ENCODE assay signal across 13 cellular contexts in genomic region chr21:45137612-45137937, GRCh38.
A peak's percentile ranks its signal among the peaks of the same experiment; 100 is the strongest.
DNase-seq lines count a peak whose midpoint lies in the region; ATAC-seq and TF ChIP-seq lines count a peak whose summit lies in the region.
"Had no signal": no experiment of that assay in that cellular context is flagged by ENCODE, and none has a peak within 500 bp of the region (broad histone marks: within the 10 kb centered on the region; RNA-seq: fewer than 3 reads in every experiment).

No MANE protein-coding gene starts in this region.

- H3K4me3 ChIP-seq in GM23248: no peak overlapping the region
- H3K4me3 ChIP-seq: PC-9 had no signal

- ATAC-seq in WTC11: no peak
- ATAC-seq in effector memory CD8-positive, alpha-beta T cell (replicated peaks): no peak

- TF ChIP-seq CTCF in WTC11 (IDR thresholded peaks at IDR 0.05): no peak

- H3K36me3 Mint-ChIP-seq in WTC11: no peaks in the 10 kb centered on the region
- peaks cover 15% of the 10 kb centered on the region for H3K36me3 Mint-ChIP-seq in effector memory CD8-positive, alpha-beta T cell (ENCODE audit: insufficient read depth)

- 0 out of 2 replicates have a peak overlapping the region, but pooled peaks have one; percentile 22 for H3K27ac Mint-ChIP-seq in WTC11
- peak overlapping the region; percentile 22 to 52 for H3K27ac Mint-ChIP-seq in effector memory CD8-positive, alpha-beta T cell
- H3K27ac Mint-ChIP-seq: B cell had no signal

- no peaks in the 10 kb centered on the region for H3K9me3 ChIP-seq in GM23248 (ENCODE audit: low read depth)

- H3K4me3 Mint-ChIP-seq in WTC11: no peak overlapping the region
- H3K4me3 Mint-ChIP-seq in effector memory CD8-positive, alpha-beta T cell: no peak overlapping the region
- H3K4me3 Mint-ChIP-seq: B cell; CD8-positive, alpha-beta memory T cell; HFFc6 had no signal

- H3K79me2 ChIP-seq in GM23248 (ENCODE audit: insufficient read depth): peaks cover 21% of the 10 kb centered on the region

- H3F3A ChIP-seq in GM23248 (ENCODE audit: insufficient read depth): peaks cover 29% of the 10 kb centered on the region

- H3K9ac ChIP-seq in GM23248: no peak overlapping the region
- H3K9ac ChIP-seq: KMS-11 had no signal

- POLR2A ChIA-PET in WTC11 (lab: Charles Lee): no interaction called here

- in situ Hi-C loops in GM23248 (cut with MboI): no loop called here

- no peaks in the 10 kb centered on the region for H3K36me3 ChIP-seq in GM23248 (ENCODE audit: low read depth)

- CTCF ChIA-PET in WTC11 (lab: Charles Lee): interaction anchor here (0.6 to 4.5 kb wide), 48 partner anchors 9 to 344 kb away, joined by 3 to 58 read pairs (median 6); partner anchors contain the start of genes ADARB1 and POFUT2

- intact Hi-C loops in posterior vena cava (cut with DNase I): loop anchor here (2.0 to 10.0 kb wide), 2 partner anchors 187 to 253 kb away; no protein-coding TSS in a partner anchor

- no peaks in the 10 kb centered on the region for H3K9me3 Mint-ChIP-seq in WTC11
- H3K9me3 Mint-ChIP-seq in effector memory CD8-positive, alpha-beta T cell: no peaks in the 10 kb centered on the region
- H3K9me3 Mint-ChIP-seq: CD8-positive, alpha-beta memory T cell; HFFc6 had no signal

- H2AFZ ChIP-seq in GM23248: no peak overlapping the region
- H2AFZ ChIP-seq: PC-9 had no signal

- H3K4me1 ChIP-seq in GM23248 (ENCODE audit: insufficient read depth): peaks cover 27% of the 10 kb centered on the region

- DNase-seq in GM23248: no peak
- no peak for DNase-seq in WTC11 (ENCODE audit: low spot score)
- DNase-seq in effector memory CD8-positive, alpha-beta T cell: no peak
- DNase-seq in posterior vena cava (ENCODE audit: low spot score): peak; percentile 43
- no peak for DNase-seq in effector CD4-positive, alpha-beta T cell
- DNase-seq in AG08395 (ENCODE audit: low spot score): no peak
- no peak for DNase-seq in stimulated activated CD4-positive, alpha-beta T cell treated with anti-CD3 and anti-CD28 coated beads, Interleukin-15, amount 100 ng/mL, for 24 hours
- no peak for DNase-seq in activated gamma-delta T cell (lab: John Stamatoyannopoulos, UW)

- H3K27me3 Mint-ChIP-seq in WTC11 (ENCODE audit: low read depth): no peaks in the 10 kb centered on the region
- H3K27me3 Mint-ChIP-seq in effector memory CD8-positive, alpha-beta T cell: no peaks in the 10 kb centered on the region
- H3K27me3 Mint-ChIP-seq: B cell; CD8-positive, alpha-beta memory T cell had no signal

- no peaks in the 10 kb centered on the region for H4K20me1 ChIP-seq in GM23248 (ENCODE audit: insufficient read depth)

- H3K9me2 ChIP-seq in GM23248 (ENCODE audit: insufficient read depth): no peaks in the 10 kb centered on the region

- H3K27me3 ChIP-seq in GM23248 (replicated peaks; ENCODE audit: insufficient read depth): no peaks in the 10 kb centered on the region

- H3K4me2 ChIP-seq in GM23248 (ENCODE audit: unreplicated experiment): no peak overlapping the region
- H3K4me2 ChIP-seq: KMS-11 had no signal

- peaks cover 3% of the 10 kb centered on the region; the same call in 1 of the 2 replicates for H3K4me1 Mint-ChIP-seq in WTC11
- H3K4me1 Mint-ChIP-seq in effector memory CD8-positive, alpha-beta T cell (ENCODE audit: low read depth in 2 of 2): peaks cover 19 to 23% of the 10 kb centered on the region in 2 donors

- 0 out of 2 replicates have a peak overlapping the region, but pooled peaks have one; percentile 35 for H3K27ac ChIP-seq in GM23248
- H3K27ac ChIP-seq: KMS-11, PC-9 had no signal

TF ChIP-seq in WTC11, 78 proteins besides CTCF, POLR2A, EP300 and RAD21:
- TF ChIP-seq HMGA2 (CRISPR knock-in tag; IDR thresholded peaks at IDR 0.05) (no peak), ZNF317 (CRISPR knock-in tag; IDR thresholded peaks at IDR 0.05; ENCODE audit: borderline replicate concordance, low read depth) (no peak), ZNF121 (CRISPR knock-in tag; IDR thresholded peaks at IDR 0.05) (no peak), PREB (CRISPR knock-in tag; IDR thresholded peaks at IDR 0.05; ENCODE audit: borderline replicate concordance) (no peak), IRF2 (CRISPR knock-in tag; IDR thresholded peaks at IDR 0.05; ENCODE audit: borderline replicate concordance, low read depth) (no peak), RORB (CRISPR knock-in tag; IDR thresholded peaks at IDR 0.05) (no peak), ELF4 (CRISPR knock-in tag; IDR thresholded peaks at IDR 0.05; ENCODE audit: low read depth) (no peak)
- TF ChIP-seq, protein P1, sequence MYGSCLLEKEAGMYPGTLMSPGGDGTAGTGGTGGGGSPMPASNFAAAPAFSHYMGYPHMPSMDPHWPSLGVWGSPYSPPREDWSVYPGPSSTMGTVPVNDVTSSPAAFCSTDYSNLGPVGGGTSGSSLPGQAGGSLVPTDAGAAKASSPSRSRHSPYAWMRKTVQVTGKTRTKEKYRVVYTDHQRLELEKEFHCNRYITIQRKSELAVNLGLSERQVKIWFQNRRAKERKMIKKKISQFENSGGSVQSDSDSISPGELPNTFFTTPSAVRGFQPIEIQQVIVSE (CRISPR knock-in tag; IDR thresholded peaks at IDR 0.05; ENCODE audit: borderline replicate concordance): no peak
- TF ChIP-seq, protein P2, sequence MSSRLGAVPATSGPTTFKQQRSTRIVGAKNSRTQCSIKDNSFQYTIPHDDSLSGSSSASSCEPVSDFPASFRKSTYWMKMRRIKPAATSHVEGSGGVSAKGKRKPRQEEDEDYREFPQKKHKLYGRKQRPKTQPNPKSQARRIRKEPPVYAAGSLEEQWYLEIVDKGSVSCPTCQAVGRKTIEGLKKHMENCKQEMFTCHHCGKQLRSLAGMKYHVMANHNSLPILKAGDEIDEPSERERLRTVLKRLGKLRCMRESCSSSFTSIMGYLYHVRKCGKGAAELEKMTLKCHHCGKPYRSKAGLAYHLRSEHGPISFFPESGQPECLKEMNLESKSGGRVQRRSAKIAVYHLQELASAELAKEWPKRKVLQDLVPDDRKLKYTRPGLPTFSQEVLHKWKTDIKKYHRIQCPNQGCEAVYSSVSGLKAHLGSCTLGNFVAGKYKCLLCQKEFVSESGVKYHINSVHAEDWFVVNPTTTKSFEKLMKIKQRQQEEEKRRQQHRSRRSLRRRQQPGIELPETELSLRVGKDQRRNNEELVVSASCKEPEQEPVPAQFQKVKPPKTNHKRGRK (CRISPR knock-in tag; IDR thresholded peaks at IDR 0.05; ENCODE audit: borderline replicate concordance): no peak
- TF ChIP-seq, protein P3, sequence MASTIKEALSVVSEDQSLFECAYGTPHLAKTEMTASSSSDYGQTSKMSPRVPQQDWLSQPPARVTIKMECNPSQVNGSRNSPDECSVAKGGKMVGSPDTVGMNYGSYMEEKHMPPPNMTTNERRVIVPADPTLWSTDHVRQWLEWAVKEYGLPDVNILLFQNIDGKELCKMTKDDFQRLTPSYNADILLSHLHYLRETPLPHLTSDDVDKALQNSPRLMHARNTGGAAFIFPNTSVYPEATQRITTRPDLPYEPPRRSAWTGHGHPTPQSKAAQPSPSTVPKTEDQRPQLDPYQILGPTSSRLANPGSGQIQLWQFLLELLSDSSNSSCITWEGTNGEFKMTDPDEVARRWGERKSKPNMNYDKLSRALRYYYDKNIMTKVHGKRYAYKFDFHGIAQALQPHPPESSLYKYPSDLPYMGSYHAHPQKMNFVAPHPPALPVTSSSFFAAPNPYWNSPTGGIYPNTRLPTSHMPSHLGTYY (CRISPR knock-in tag; IDR thresholded peaks at IDR 0.05): no peak
